ENCODE assay signal across 12 cellular contexts in genomic region chr20:5806457-5807263, GRCh38. TPM values are rescaled to one million over a fixed set of nuclear protein-coding genes. Genes with fewer than 3 reads are reported as not detected.
A peak's percentile ranks its signal among the peaks of the same experiment; 100 is the strongest.
DNase-seq lines count a peak whose midpoint lies in the region; ATAC-seq and TF ChIP-seq lines count a peak whose summit lies in the region.
"Had no signal": no experiment of that assay in that cellular context is flagged by ENCODE, and none has a peak within 500 bp of the region (broad histone marks: within the 10 kb centered on the region; RNA-seq: fewer than 3 reads in every experiment).

No MANE protein-coding gene starts in this region.

- no peaks in the 10 kb centered on the region for H3K27me3 ChIP-seq in foreskin keratinocyte
- H3K27me3 ChIP-seq: left lung had no signal

- no peaks in the 10 kb centered on the region for H3K27me3 Mint-ChIP-seq in activated CD4-positive, alpha-beta memory T cell treated with anti-CD3 and anti-CD28 coated beads for 36 hours
- peaks cover 0 to 3% (median 0%) of the 10 kb centered on the region in 3 donors for H3K27me3 Mint-ChIP-seq in immature natural killer cell (ENCODE audit: low read depth in 3 of 3)

- H3K4me3 ChIP-seq in AG09309 (ENCODE audit: control insufficient read depth, low read depth, low read length): no peak overlapping the region
- H3K4me3 ChIP-seq: left lung had no signal

- DNase-seq in AG09309 (ENCODE audit: low read depth) (no peak), foreskin keratinocyte (no peak), immature natural killer cell (no peak), GM19240 (ENCODE audit: insufficient read length, low spot score) (no peak), NCI-H748 treated with DMSO at 0.1 percent for 48 hours (lab: John Stamatoyannopoulos, UW) (no peak)
- no peak for DNase-seq in activated CD4-positive, alpha-beta memory T cell treated with anti-CD3 and anti-CD28 coated beads for 36 hours
- DNase-seq: left lung, NCI-H446 treated with DMSO at 0.1 percent for 48 hours, nephron progenitor cell had no signal

- H3K36me3 Mint-ChIP-seq in activated CD4-positive, alpha-beta memory T cell treated with anti-CD3 and anti-CD28 coated beads for 36 hours: peaks cover 3% of the 10 kb centered on the region
- peaks cover 5 to 24% (median 7%) of the 10 kb centered on the region in 3 donors for H3K36me3 Mint-ChIP-seq in immature natural killer cell

- TF ChIP-seq CTCF in AG09309 (IDR thresholded peaks at IDR 0.05; ENCODE audit: control insufficient read depth, insufficient read depth, low read depth, low read length, missing control alignments) (peak; percentile 21), GM12874 (IDR thresholded peaks at IDR 0.05; ENCODE audit: insufficient read depth, low read depth, low read length) (peak; percentile 15; the same call in 1 of the 2 replicates), foreskin keratinocyte (conservative IDR thresholded peaks at IDR 0.05) (peak; percentile 48)

- no peak overlapping the region for H3K4me3 Mint-ChIP-seq in activated CD4-positive, alpha-beta memory T cell treated with anti-CD3 and anti-CD28 coated beads for 36 hours
- H3K4me3 Mint-ChIP-seq in immature natural killer cell: no peak overlapping the region
- H3K4me3 Mint-ChIP-seq: CD14-positive monocyte, nephron progenitor cell had no signal

- ATAC-seq in foreskin keratinocyte (no peak), HG02884 (IDR thresholded peaks at IDR 0.05; ENCODE audit: unreplicated experiment) (no peak)
- ATAC-seq: left lung had no signal

- no peaks in the 10 kb centered on the region for H3K4me1 ChIP-seq in foreskin keratinocyte

- peaks cover 31% of the 10 kb centered on the region for H3K4me1 Mint-ChIP-seq in activated CD4-positive, alpha-beta memory T cell treated with anti-CD3 and anti-CD28 coated beads for 36 hours (ENCODE audit: low read depth)
- peaks cover 18 to 28% of the 10 kb centered on the region in 2 donors for H3K4me1 Mint-ChIP-seq in immature natural killer cell

- CTCF ChIA-PET in activated CD4-positive, alpha-beta memory T cell treated with anti-CD3 and anti-CD28 coated beads for 36 hours (lab: Charles Lee): interaction anchor here (1.2 to 1.8 kb wide), 2 partner anchors 19 to 278 kb away, joined by 5 read pairs; no protein-coding TSS in a partner anchor

- no peaks in the 10 kb centered on the region for H3K9me3 Mint-ChIP-seq in activated CD4-positive, alpha-beta memory T cell treated with anti-CD3 and anti-CD28 coated beads for 36 hours
- no peaks in the 10 kb centered on the region for H3K9me3 Mint-ChIP-seq in immature natural killer cell
- H3K9me3 Mint-ChIP-seq: CD14-positive monocyte, nephron progenitor cell had no signal

- no peak overlapping the region for H3K27ac ChIP-seq in foreskin keratinocyte
- H3K27ac ChIP-seq: left lung had no signal

- intact Hi-C loops in activated CD4-positive, alpha-beta memory T cell treated with anti-CD3 and anti-CD28 coated beads for 36 hours (cut with micrococcal nuclease): loop anchor here (5.0 kb wide), 1 partner anchor 126 kb away; no protein-coding TSS in a partner anchor

- peak overlapping the region; percentile 3 for H3K27ac Mint-ChIP-seq in activated CD4-positive, alpha-beta memory T cell treated with anti-CD3 and anti-CD28 coated beads for 36 hours
- peak overlapping the region in 1 of 6 donors; percentile 11 for H3K27ac Mint-ChIP-seq in immature natural killer cell
- H3K27ac Mint-ChIP-seq: nephron progenitor cell had no signal

- POLR2A ChIA-PET in activated CD4-positive, alpha-beta memory T cell treated with anti-CD3 and anti-CD28 coated beads for 36 hours (lab: Charles Lee): no interaction called here

RNA-seq across cellular contexts. Expression of gene SHLD1, which starts 56.5 kb away (rescaled TPM):
- 1 to 10 TPM; 9.0 to 9.8 TPM for total RNA-seq in activated CD4-positive, alpha-beta memory T cell treated with anti-CD3 and anti-CD28 coated beads for 36 hours
- total RNA-seq in foreskin keratinocyte: 1.8 and 2.0 TPM in 2 replicates
- polyA plus RNA-seq in foreskin keratinocyte: 2.5 and 2.6 TPM in 2 replicates
- polyA plus RNA-seq in immature natural killer cell: 10 to 100 TPM; 22.1 to 29.9 (median 27.0) TPM
